Comparison of ENCODE assay signal across 10 cellular contexts in genomic region chr2:60535392-60536312, GRCh38. TPM values are rescaled to one million over a fixed set of nuclear protein-coding genes. Genes with fewer than 3 reads are reported as not detected.
DNase-seq lines count a peak whose midpoint lies in the region; ATAC-seq and TF ChIP-seq lines count a peak whose summit lies in the region.
"Had no signal": no experiment of that assay in that cellular context is flagged by ENCODE, and none has a peak within 500 bp of the region (broad histone marks: within the 10 kb centered on the region; RNA-seq: fewer than 3 reads in every experiment).

No MANE protein-coding gene starts in this region.

- DNase-seq in heart left ventricle (no peak), Right ventricle myocardium inferior (ENCODE audit: missing footprints) (no peak), amniotic stem cell (lab: John Stamatoyannopoulos, UW) (no peak), NCI-H345 treated with DMSO at 0.1 percent for 48 hours (lab: John Stamatoyannopoulos, UW; ENCODE audit: unreplicated experiment) (no peak), NCI-H2081 (lab: John Stamatoyannopoulos, UW) (no peak)
- DNase-seq: activated effector memory CD4-positive, alpha-beta T cell treated with anti-CD3 and anti-CD28 coated beads, Interleukin-2, amount 50 U/mL, for 16 hours; NCI-H69 had no signal

- peak overlapping the region; percentile 72 to 91 (median 91) for H3K27ac Mint-ChIP-seq in IgD-negative memory B cell

- H3K36me3 ChIP-seq in heart left ventricle = no peaks in the 10 kb centered on the region

- peak overlapping the region; percentile 67 to 93 (median 82) for H3K4me3 Mint-ChIP-seq in IgD-negative memory B cell

- peaks cover 66 to 85% (median 77%) of the 10 kb centered on the region in 3 donors for H3K4me1 Mint-ChIP-seq in IgD-negative memory B cell

- intact Hi-C loops in heart left ventricle (cut with DNase I) = loop anchor here in 1 of 10 donors (5.0 kb wide), 1 partner anchor 98 kb away; no protein-coding TSS in a partner anchor
- intact Hi-C loops in Right ventricle myocardium inferior (cut with DNase I) = no loop called here

- H3K4me1 ChIP-seq in heart left ventricle = peaks cover 0 to 83% (median 20%) of the 10 kb centered on the region in 12 donors

- H3K9me3 ChIP-seq in heart left ventricle = no peaks in the 10 kb centered on the region

- peaks cover 4% of the 10 kb centered on the region for H3K36me3 Mint-ChIP-seq in IgD-negative memory B cell

- 62 to 68% (median 65%) methylated on average over 14 of the region's 14 CpGs for WGBS in heart left ventricle, 4 donors

- H3K27me3 Mint-ChIP-seq in IgD-negative memory B cell = no peaks in the 10 kb centered on the region

- TF ChIP-seq POLR2A in heart left ventricle (IDR thresholded peaks at IDR 0.05) = no peak

- H3K9me3 Mint-ChIP-seq in IgD-negative memory B cell = no peaks in the 10 kb centered on the region

- H3K27me3 ChIP-seq in heart left ventricle = peaks cover 0 to 41% (median 3%) of the 10 kb centered on the region in 9 donors

- no peak overlapping the region for H3K4me3 ChIP-seq in heart left ventricle

- ATAC-seq in heart left ventricle (peak in 2 of 4 donors; percentile 15 to 29), Right ventricle myocardium inferior (no peak), HG02763 (IDR thresholded peaks at IDR 0.05; ENCODE audit: unreplicated experiment) (peak; percentile 83)

- no peak for TF ChIP-seq CTCF in heart left ventricle (IDR thresholded peaks at IDR 0.05)

- H3K27ac ChIP-seq in heart left ventricle = peak overlapping the region in 10 of 12 donors; percentile 13 to 70 (median 58)
- H3K27ac ChIP-seq in temporal lobe (ENCODE audit: low read depth, low read length) = peak overlapping the region; percentile 44

RNA-seq across cellular contexts. Expression of gene BCL11A, which starts 17.8 kb away (rescaled TPM):
- total RNA-seq in heart left ventricle (10 to 100 TPM in 8 of 9 donors, 1 to 10 TPM in 1; 9.2 to 31.9 (median 22.4) TPM), Right ventricle myocardium inferior (37.5 TPM), temporal lobe (89.5 TPM)
- polyA plus RNA-seq in heart left ventricle (10 to 100 TPM in 1 of 2 donors, 1 to 10 TPM in 1; 5.6 to 18.9 TPM), IgD-negative memory B cell (189 TPM)
